In genomic region chr2:43038720-43039099, GRCh38 we compare ENCODE assay signal across 21 cellular contexts.
DNase-seq lines count a peak whose midpoint lies in the region; ATAC-seq, FAIRE-seq and TF ChIP-seq lines count a peak whose summit lies in the region.
"Had no signal": no experiment of that assay in that cellular context is flagged by ENCODE, and none has a peak within 500 bp of the region (broad histone marks: within the 10 kb centered on the region; RNA-seq: fewer than 3 reads in every experiment).

No MANE protein-coding gene starts in this region.

- no peak overlapping the region for H3K18ac ChIP-seq in mesendoderm (ENCODE audit: low read length)

- no peak overlapping the region for H2BK120ac ChIP-seq in mesendoderm (ENCODE audit: low read depth, low read length)

- dilution Hi-C loops in keratinocyte (cut with MboI; ENCODE audit: extremely low pct_ligation_motif_present, low sequenced_read_pairs) = no loop called here

- peak overlapping the region; percentile 71 for H3K4me2 ChIP-seq in keratinocyte (ENCODE audit: control insufficient read depth, extremely low read depth, insufficient read depth, low read depth, low read length)
- no peak overlapping the region for H3K4me2 ChIP-seq in mesendoderm (ENCODE audit: low read length)

- no peak for TF ChIP-seq POLR2A in prostate gland (IDR thresholded peaks at IDR 0.05)

- H3K9me1 ChIP-seq in keratinocyte (ENCODE audit: control insufficient read depth, extremely low read depth, insufficient read depth, low read length) = no peaks in the 10 kb centered on the region

- no peak overlapping the region for H2AK5ac ChIP-seq in mesendoderm (ENCODE audit: low read length)

- H3K4ac ChIP-seq in mesendoderm (ENCODE audit: low read depth, low read length) = no peak overlapping the region

- no peak for TF ChIP-seq CTCF in Caco-2 (IDR thresholded peaks at IDR 0.05; ENCODE audit: insufficient read depth in 1 of 2, low read depth in 1 of 2, low read length in 1 of 2, severe bottlenecking in 1 of 2, unreplicated experiment in 1 of 2)
- no peak for TF ChIP-seq CTCF in keratinocyte (optimal IDR thresholded peaks at IDR 0.05 in 1 of 3, IDR thresholded peaks at IDR 0.05 in 1 of 3, conservative IDR thresholded peaks at IDR 0.05 in 1 of 3; ENCODE audit: extremely low read depth in 1 of 3, insufficient read depth in 2 of 3, low read length in 3 of 3)
- TF ChIP-seq CTCF in prostate gland (IDR thresholded peaks at IDR 0.05) = no peak
- no peak for TF ChIP-seq CTCF in GM10266 (IDR thresholded peaks at IDR 0.05; ENCODE audit: control insufficient read depth, insufficient read depth, low read depth, missing control alignments)

- CTCF ChIA-PET in Caco-2 (lab: Charles Lee) = interaction anchor here (0.6 kb wide), 1 partner anchor 379 kb away, joined by 3 read pairs; no protein-coding TSS in a partner anchor

- peak; percentile 12 for ATAC-seq in SK-N-SH treated with all-trans-retinoic acid at 6 μM for 48 hours
- ATAC-seq: activated naive CD4-positive, alpha-beta T cell treated with anti-CD3 and anti-CD28 coated beads, Interleukin-2, amount 50 U/mL, for 72 hours had no signal

- no peaks in the 10 kb centered on the region for H4K20me1 ChIP-seq in keratinocyte (ENCODE audit: control insufficient read depth, extremely low read depth, insufficient read depth, low read length)

- peak overlapping the region; percentile 43 for H3K4me3 Mint-ChIP-seq in Caco-2 (ENCODE audit: unreplicated experiment)
- H3K4me3 Mint-ChIP-seq: central memory CD8-positive, alpha-beta T cell; naive B cell; stimulated activated naive CD8-positive, alpha-beta T cell treated with anti-CD3 and anti-CD28 coated beads, Interleukin-15, Interleukin-2, amounts not matched to agents 100 ng/mL and 50 ng/mL, for 24 hours had no signal

- no peaks in the 10 kb centered on the region for H3K36me3 ChIP-seq in Caco-2 (ENCODE audit: control insufficient read depth, insufficient read depth, low read length)
- H3K36me3 ChIP-seq in keratinocyte (ENCODE audit: control insufficient read depth in 2 of 2, extremely low read depth in 1 of 2, insufficient read depth in 2 of 2, low read length in 2 of 2) = peaks cover 2 to 5% of the 10 kb centered on the region in 2 experiments
- H3K36me3 ChIP-seq in prostate gland = no peaks in the 10 kb centered on the region
- H3K36me3 ChIP-seq in mesendoderm (ENCODE audit: control insufficient read depth, insufficient read depth, low read length) = no peaks in the 10 kb centered on the region

- H3K9me3 Mint-ChIP-seq in Caco-2 (ENCODE audit: unreplicated experiment) = no peaks in the 10 kb centered on the region
- H3K9me3 Mint-ChIP-seq: activated naive CD4-positive, alpha-beta T cell treated with anti-CD3 and anti-CD28 coated beads, Interleukin-2, amount 50 U/mL, for 72 hours; central memory CD8-positive, alpha-beta T cell; naive B cell; stimulated activated naive CD8-positive, alpha-beta T cell treated with anti-CD3 and anti-CD28 coated beads, Interleukin-15, Interleukin-2, amounts not matched to agents 100 ng/mL and 50 ng/mL, for 24 hours had no signal

- H3K4me3 ChIP-seq in Caco-2 (ENCODE audit: low read depth, low read length) (no peak overlapping the region), keratinocyte (ENCODE audit: control insufficient read depth in 2 of 3, extremely low read depth in 1 of 3, insufficient read depth in 2 of 3, low read depth in 1 of 3, low read length in 3 of 3) (peak overlapping the region; percentile 40 to 61 (median 41)), prostate gland (no peak overlapping the region), mesendoderm (ENCODE audit: low read length) (no peak overlapping the region)
- H3K4me3 ChIP-seq: dorsolateral prefrontal cortex had no signal

- peaks cover 13% of the 10 kb centered on the region for H3K36me3 Mint-ChIP-seq in Caco-2 (ENCODE audit: insufficient read depth, unreplicated experiment)
- H3K36me3 Mint-ChIP-seq: activated naive CD4-positive, alpha-beta T cell treated with anti-CD3 and anti-CD28 coated beads, Interleukin-2, amount 50 U/mL, for 72 hours; naive B cell had no signal

- H2BK5ac ChIP-seq in mesendoderm (ENCODE audit: low read length) = no peak overlapping the region

- DNase-seq in Caco-2 = no peak
- no peak for DNase-seq in keratinocyte (ENCODE audit: low read depth, low spot score)
- no peak for DNase-seq in prostate gland (ENCODE audit: low spot score)
- DNase-seq in NCI-H1048 (lab: John Stamatoyannopoulos, UW) = no peak
- DNase-seq in NCI-H1105 treated with DMSO at 0.1 percent for 48 hours (lab: John Stamatoyannopoulos, UW) = no peak
- DNase-seq in GM10266 (ENCODE audit: extremely low spot score) = no peak
- no peak for DNase-seq in mesendoderm
- DNase-seq: activated CD4-positive, alpha-beta T cell treated with anti-CD3 and anti-CD28 coated beads, Interleukin-2, amount 50 U/mL, for 4 hours; activated CD8-positive, alpha-beta memory T cell treated with anti-CD3 and anti-CD28 coated beads, Interleukin-2, amount 50 U/mL, for 4 hours; DMS79; H7; naive B cell; NCI-H1092; NCI-H187 treated with DMSO at 0.1 percent for 48 hours had no signal

- H3K56ac ChIP-seq in mesendoderm (ENCODE audit: low read length) = no peak overlapping the region

- H4K5ac ChIP-seq in mesendoderm (ENCODE audit: low read length) = no peak overlapping the region

- H3K23ac ChIP-seq in mesendoderm (ENCODE audit: low read length) = no peak overlapping the region

- H3K4me1 ChIP-seq in Caco-2 (peaks cover 74% of the 10 kb centered on the region), keratinocyte (ENCODE audit: control insufficient read depth, extremely low read depth, insufficient read depth, low read length) (peaks cover 55% of the 10 kb centered on the region), prostate gland (replicated peaks) (no peaks in the 10 kb centered on the region), mesendoderm (ENCODE audit: control insufficient read depth, low read depth, low read length) (peaks cover 7% of the 10 kb centered on the region)

- H3K9me3 ChIP-seq in Caco-2 (no peaks in the 10 kb centered on the region), keratinocyte (ENCODE audit: control insufficient read depth, low read depth, low read length) (no peaks in the 10 kb centered on the region), prostate gland (no peaks in the 10 kb centered on the region)

- intact Hi-C loops in Caco-2 (cut with micrococcal nuclease; ENCODE audit: unreplicated experiment) (loop anchor here (1.0 kb wide), 1 partner anchor 63 kb away; no protein-coding TSS in a partner anchor), prostate gland (cut with DNase I) (no loop called here)

- H3K27ac Mint-ChIP-seq in Caco-2 (ENCODE audit: unreplicated experiment) = peak overlapping the region; percentile 99
- H3K27ac Mint-ChIP-seq: naive B cell; stimulated activated naive CD8-positive, alpha-beta T cell treated with anti-CD3 and anti-CD28 coated beads, Interleukin-15, Interleukin-2, amounts not matched to agents 100 ng/mL and 50 ng/mL, for 24 hours had no signal

- POLR2A ChIA-PET in Caco-2 (lab: Charles Lee) = no interaction called here

- no TSS peak for BruUV-seq in Caco-2 (replicated peaks; lab: Mats Ljungman, UMichigan)

- H2BK15ac ChIP-seq in mesendoderm (replicated peaks; ENCODE audit: low read depth) = no peak overlapping the region

- H3K27me3 ChIP-seq in Caco-2 (replicated peaks; ENCODE audit: control insufficient read depth, insufficient read depth, low read length) (no peaks in the 10 kb centered on the region), keratinocyte (ENCODE audit: control insufficient read depth, extremely low read depth, insufficient read depth, low read length) (no peaks in the 10 kb centered on the region), prostate gland (replicated peaks; ENCODE audit: insufficient read depth) (no peaks in the 10 kb centered on the region), mesendoderm (ENCODE audit: insufficient read depth, low read length, poor library complexity) (no peaks in the 10 kb centered on the region)
- H3K27me3 ChIP-seq: dorsolateral prefrontal cortex had no signal

- H3K9ac ChIP-seq in keratinocyte (ENCODE audit: control insufficient read depth, extremely low read depth, insufficient read depth, low read length) (peak overlapping the region; percentile 65), mesendoderm (ENCODE audit: low read length) (no peak overlapping the region)

- H3K79me1 ChIP-seq in mesendoderm (ENCODE audit: low read length) = no peaks in the 10 kb centered on the region

- FAIRE-seq in keratinocyte (lab: Jason Lieb, UNC) = no peak
- FAIRE-seq: A204.1, GM12891 had no signal

- peak overlapping the region; percentile 7 for H2AFZ ChIP-seq in keratinocyte (ENCODE audit: control insufficient read depth, low read length)

- H4K8ac ChIP-seq in mesendoderm (ENCODE audit: low read depth, low read length) = no peak overlapping the region

- 88% methylated on average over 12 of the region's 12 CpGs for WGBS in prostate gland
- no CpG with 5 or more reads among the region's 12 CpGs for WGBS in mesendoderm (ENCODE audit: extremely low coverage, insufficient coverage, low lambda C conversion rate)

- H3K27me3 Mint-ChIP-seq in Caco-2 (ENCODE audit: insufficient read depth, unreplicated experiment) = no peaks in the 10 kb centered on the region
- H3K27me3 Mint-ChIP-seq: central memory CD8-positive, alpha-beta T cell; naive B cell; stimulated activated naive CD8-positive, alpha-beta T cell treated with anti-CD3 and anti-CD28 coated beads, Interleukin-15, Interleukin-2, amounts not matched to agents 100 ng/mL and 50 ng/mL, for 24 hours had no signal

- peaks cover 10% of the 10 kb centered on the region for H3K79me2 ChIP-seq in keratinocyte (ENCODE audit: control insufficient read depth, insufficient read depth, low read length)
- H3K79me2 ChIP-seq in mesendoderm (ENCODE audit: control insufficient read depth, insufficient read depth, low read length) = no peaks in the 10 kb centered on the region

- H3K27ac ChIP-seq in keratinocyte (ENCODE audit: control insufficient read depth, insufficient read depth, low read length) (peak overlapping the region; percentile 95), prostate gland (peak overlapping the region; percentile 33 to 35), mesendoderm (ENCODE audit: low read depth, low read length) (no peak overlapping the region)

- peaks cover 48% of the 10 kb centered on the region for H3K4me1 Mint-ChIP-seq in Caco-2 (ENCODE audit: low read depth, unreplicated experiment)
- H3K4me1 Mint-ChIP-seq: central memory CD8-positive, alpha-beta T cell; naive B cell had no signal

TF ChIP-seq in SK-N-SH treated with all-trans-retinoic acid at 6 μM for 48 hours, 23 proteins besides CTCF, POLR2A, EP300 and RAD21 (continues in another document):
- TF ChIP-seq OSR1 (CRISPR knock-in tag; IDR thresholded peaks at IDR 0.05) = no peak
- peak; percentile 61; the same call in 1 of the 2 replicates for TF ChIP-seq CSDC2 (CRISPR knock-in tag; IDR thresholded peaks at IDR 0.05)

Comparison
In these comparisons a context has a peak if more than half of its experiments do, and no peak if none do; other contexts are left out.
1. H3K4me3 ChIP-seq: peak in keratinocyte (3 of 3); none in Caco-2 (single experiment), prostate gland (0 of 2) and mesendoderm (single experiment).